In the genomic region with DNA sequence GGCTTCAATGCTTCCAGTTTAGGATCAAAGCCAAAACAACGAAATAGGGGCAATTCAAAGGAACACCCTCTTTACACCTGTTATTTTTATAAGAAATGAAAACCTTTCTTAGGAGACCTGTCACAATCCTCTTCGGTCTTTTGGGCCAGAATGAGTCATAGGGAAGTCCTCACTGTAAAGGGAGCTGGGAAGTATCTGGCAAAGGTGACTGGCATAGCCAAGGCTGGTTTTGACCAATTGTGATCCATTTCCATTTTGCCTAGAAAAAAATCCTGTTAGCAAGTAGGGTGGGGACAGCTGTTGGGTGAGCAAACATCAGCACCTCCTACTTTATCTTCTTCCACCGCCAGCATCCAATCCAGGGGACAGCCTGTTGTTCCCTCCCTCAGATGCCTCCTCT, we compare ENCODE assay signal across 15 cellular contexts.
"Had no signal": no experiment of that assay in that cellular context is flagged by ENCODE, and none has a peak within 500 bp of the region (broad histone marks: within the 10 kb centered on the region; RNA-seq: fewer than 3 reads in every experiment).

No MANE protein-coding gene starts in this region.

- H3K27ac ChIP-seq: parathyroid adenoma, thoracic aorta had no signal

- DNase-seq: activated CD4-positive, alpha-beta T cell treated with anti-CD3 and anti-CD28 coated beads, Interleukin-2, amount 50 U/mL, for 4 hours; activated CD4-positive, CD25-positive, alpha-beta regulatory T cell treated with anti-CD3 and anti-CD28 coated beads, Interleukin-2, amount 50 U/mL, for 72 hours; activated effector memory CD4-positive, alpha-beta T cell treated with anti-CD3 and anti-CD28 coated beads, Interleukin-2, amount 50 U/mL, for 16 hours; activated T-cell treated with anti-CD3 and anti-CD28 coated beads, Interleukin-2, amount 50 U/mL, for 4 hours; amniotic stem cell; dermis blood vessel endothelial cell; foreskin melanocyte; midbrain; retina; stimulated activated CD4-positive, alpha-beta T cell treated with anti-CD3 and anti-CD28 coated beads, Interleukin-4, amount 100 ng/mL, for 4 hours; stimulated activated naive CD8-positive, alpha-beta T cell treated with anti-CD3 and anti-CD28 coated beads, Interleukin-15, amount 100 ng/mL, for 72 hours had no signal

- H3K36me3 ChIP-seq: thoracic aorta had no signal

- ATAC-seq: activated naive CD4-positive, alpha-beta T cell treated with anti-CD3 and anti-CD28 coated beads, Interleukin-2, amount 50 U/mL, for 72 hours; activated T-cell treated with anti-CD3 and anti-CD28 coated beads, Interleukin-2, amount 50 U/mL, for 4 hours; stimulated activated naive CD8-positive, alpha-beta T cell treated with anti-CD3 and anti-CD28 coated beads, Interleukin-15, amount 100 ng/mL, for 72 hours had no signal

- H3K4me3 ChIP-seq: skin epidermis, thoracic aorta had no signal

- H3K9ac ChIP-seq: parathyroid adenoma had no signal
